In genomic region chr15:67033521-67033920, GRCh38 we compare ENCODE assay signal across 2 cellular contexts.
TF ChIP-seq lines count a peak whose summit lies in the region.

No MANE protein-coding gene starts in this region.

TF ChIP-seq in SK-N-SH, 30 proteins besides CTCF, POLR2A, EP300 and RAD21 (continued from another document):
- TF ChIP-seq MEF2A (IDR thresholded peaks at IDR 0.05; ENCODE audit: borderline replicate concordance, low read depth) = no peak
- no peak for TF ChIP-seq USF2 (IDR thresholded peaks at IDR 0.05; ENCODE audit: borderline replicate concordance, low read depth, low read length)
- no peak for TF ChIP-seq GABPA (IDR thresholded peaks at IDR 0.05; ENCODE audit: low read depth)
- no peak for TF ChIP-seq CHD2 (IDR thresholded peaks at IDR 0.05; ENCODE audit: low read length, partially characterized antibody)
- TF ChIP-seq RFX5 (IDR thresholded peaks at IDR 0.05; ENCODE audit: low read length) = no peak

TF ChIP-seq in SK-N-SH treated with all-trans-retinoic acid at 6 μM for 48 hours, 23 proteins besides CTCF, POLR2A, EP300 and RAD21 (continued from another document):
- no peak for TF ChIP-seq CREB5 (CRISPR knock-in tag; IDR thresholded peaks at IDR 0.05; ENCODE audit: low read depth)
- no peak for TF ChIP-seq PPARA (CRISPR knock-in tag; IDR thresholded peaks at IDR 0.05; ENCODE audit: borderline replicate concordance)
- TF ChIP-seq PATZ1 (CRISPR knock-in tag; IDR thresholded peaks at IDR 0.05; ENCODE audit: borderline replicate concordance) = no peak
- no peak for TF ChIP-seq ARNTL (CRISPR knock-in tag; IDR thresholded peaks at IDR 0.05; ENCODE audit: borderline replicate concordance, low read depth)
- no peak for TF ChIP-seq ZNF565 (CRISPR knock-in tag; conservative IDR thresholded peaks at IDR 0.05; ENCODE audit: low read depth)
- no peak for TF ChIP-seq POU6F1 (CRISPR knock-in tag; IDR thresholded peaks at IDR 0.05; ENCODE audit: borderline replicate concordance, low read depth)
- TF ChIP-seq ZFP30 (CRISPR knock-in tag; IDR thresholded peaks at IDR 0.05) = no peak
